Comparison of ENCODE assay signal across 21 cellular contexts in genomic region chr7:146235210-146235609, GRCh38.
A peak's percentile ranks its signal among the peaks of the same experiment; 100 is the strongest.
DNase-seq lines count a peak whose midpoint lies in the region; ATAC-seq and TF ChIP-seq lines count a peak whose summit lies in the region.
"Had no signal": no experiment of that assay in that cellular context is flagged by ENCODE, and none has a peak within 500 bp of the region (broad histone marks: within the 10 kb centered on the region; RNA-seq: fewer than 3 reads in every experiment).

No MANE protein-coding gene starts in this region.

- H3K4me1 ChIP-seq in upper lobe of right lung: no peaks in the 10 kb centered on the region
- H3K4me1 ChIP-seq: SJCRH30 had no signal

- H3K4me3 ChIP-seq in upper lobe of right lung: no peak overlapping the region
- H3K4me3 ChIP-seq: SJCRH30 had no signal

- no peak for TF ChIP-seq CTCF in upper lobe of right lung (IDR thresholded peaks at IDR 0.05)

- intact Hi-C loops in Right ventricle myocardium superior (cut with DNase I): loop anchor here (2.0 kb wide), 1 partner anchor 18 kb away; no protein-coding TSS in a partner anchor
- intact Hi-C loops in cardiac septum (cut with DNase I): no loop called here
- intact Hi-C loops in upper lobe of right lung (cut with DNase I): no loop called here

- no peak overlapping the region for H3K27ac ChIP-seq in upper lobe of right lung
- H3K27ac ChIP-seq: C4-2B, SJCRH30 had no signal

- DNase-seq in Right ventricle myocardium superior (no peak), cardiac septum (ENCODE audit: low spot score) (no peak), astrocyte of the hippocampus (ENCODE audit: low read depth, low spot score) (peak; percentile 39), medulla oblongata (ENCODE audit: extremely low spot score) (peak; percentile 58), upper lobe of right lung (no peak), NCI-H345 (lab: John Stamatoyannopoulos, UW) (no peak)
- no peak for DNase-seq in activated CD8-positive, alpha-beta memory T cell treated with anti-CD3 and anti-CD28 coated beads, Interleukin-2, amount 50 U/mL, for 4 hours
- DNase-seq: AML-193; CD8-positive, alpha-beta memory T cell; DMS53; H7; KG1; NCI-H1092 treated with DMSO at 0.1 percent for 48 hours; NCI-H2029 treated with DMSO at 0.1 percent for 48 hours; NCI-H2171 treated with DMSO at 0.1 percent for 48 hours; NCI-H510A; SJCRH30; T-cell had no signal

- ATAC-seq in Right ventricle myocardium superior (ENCODE audit: poor library complexity) (peak; percentile 59), upper lobe of right lung (no peak), HG02678 (IDR thresholded peaks at IDR 0.05; ENCODE audit: unreplicated experiment) (no peak)
- ATAC-seq: Panc1, T-cell had no signal

- H3K27me3 ChIP-seq in upper lobe of right lung: no peaks in the 10 kb centered on the region
- H3K27me3 ChIP-seq: SJCRH30 had no signal

- H3K36me3 ChIP-seq in upper lobe of right lung: no peaks in the 10 kb centered on the region
- H3K36me3 ChIP-seq: SJCRH30 had no signal

- H3K9me3 ChIP-seq in upper lobe of right lung: no peaks in the 10 kb centered on the region
- H3K9me3 ChIP-seq: SJCRH30 had no signal

Comparison
In these comparisons a context has a peak if more than half of its experiments do, and no peak if none do; other contexts are left out.
1. DNase-seq: peak in astrocyte of the hippocampus (single experiment) and medulla oblongata (single experiment); none in Right ventricle myocardium superior (single experiment), cardiac septum (single experiment), activated CD8-positive, alpha-beta memory T cell treated with anti-CD3 and anti-CD28 coated beads, Interleukin-2, amount 50 U/mL, for 4 hours (single experiment), upper lobe of right lung (single experiment) and NCI-H345 (single experiment).